ENCODE assay signal across 1 cellular context in the genomic region with DNA sequence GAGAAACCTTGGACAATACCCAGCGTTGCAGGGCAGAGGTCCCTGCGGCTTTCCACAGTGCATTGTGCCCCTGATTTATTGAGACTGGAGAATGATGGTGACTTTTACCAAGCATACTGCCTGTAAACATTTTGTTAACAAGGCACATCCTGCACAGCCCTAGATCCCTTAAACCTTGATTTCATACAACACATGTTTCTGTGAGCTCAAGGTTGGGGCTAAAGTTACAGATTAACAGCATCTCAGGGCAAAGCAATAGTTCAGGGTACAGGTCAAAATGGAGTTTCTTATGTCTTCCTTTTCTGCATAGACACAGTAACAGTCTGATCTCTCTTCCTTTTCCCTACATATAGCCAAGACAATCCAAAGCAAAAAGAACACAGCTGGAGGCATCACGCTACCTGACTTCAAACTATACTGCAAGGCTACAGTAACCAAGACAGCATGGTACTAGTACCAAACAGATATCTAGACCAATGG.
A peak's percentile ranks its signal among the peaks of the same experiment; 100 is the strongest.
TF ChIP-seq lines count a peak whose summit lies in the region.
"Not testable (repeated sequence)": the region's sequence is repeated elsewhere in the genome, so short reads cannot be mapped to it uniquely, and the experiment has no call there.

No MANE protein-coding gene starts in this region.

TF ChIP-seq in HepG2, 621 proteins besides CTCF, POLR2A, EP300 and RAD21 (continued from another document and continues in another):
- TF ChIP-seq, protein P1, sequence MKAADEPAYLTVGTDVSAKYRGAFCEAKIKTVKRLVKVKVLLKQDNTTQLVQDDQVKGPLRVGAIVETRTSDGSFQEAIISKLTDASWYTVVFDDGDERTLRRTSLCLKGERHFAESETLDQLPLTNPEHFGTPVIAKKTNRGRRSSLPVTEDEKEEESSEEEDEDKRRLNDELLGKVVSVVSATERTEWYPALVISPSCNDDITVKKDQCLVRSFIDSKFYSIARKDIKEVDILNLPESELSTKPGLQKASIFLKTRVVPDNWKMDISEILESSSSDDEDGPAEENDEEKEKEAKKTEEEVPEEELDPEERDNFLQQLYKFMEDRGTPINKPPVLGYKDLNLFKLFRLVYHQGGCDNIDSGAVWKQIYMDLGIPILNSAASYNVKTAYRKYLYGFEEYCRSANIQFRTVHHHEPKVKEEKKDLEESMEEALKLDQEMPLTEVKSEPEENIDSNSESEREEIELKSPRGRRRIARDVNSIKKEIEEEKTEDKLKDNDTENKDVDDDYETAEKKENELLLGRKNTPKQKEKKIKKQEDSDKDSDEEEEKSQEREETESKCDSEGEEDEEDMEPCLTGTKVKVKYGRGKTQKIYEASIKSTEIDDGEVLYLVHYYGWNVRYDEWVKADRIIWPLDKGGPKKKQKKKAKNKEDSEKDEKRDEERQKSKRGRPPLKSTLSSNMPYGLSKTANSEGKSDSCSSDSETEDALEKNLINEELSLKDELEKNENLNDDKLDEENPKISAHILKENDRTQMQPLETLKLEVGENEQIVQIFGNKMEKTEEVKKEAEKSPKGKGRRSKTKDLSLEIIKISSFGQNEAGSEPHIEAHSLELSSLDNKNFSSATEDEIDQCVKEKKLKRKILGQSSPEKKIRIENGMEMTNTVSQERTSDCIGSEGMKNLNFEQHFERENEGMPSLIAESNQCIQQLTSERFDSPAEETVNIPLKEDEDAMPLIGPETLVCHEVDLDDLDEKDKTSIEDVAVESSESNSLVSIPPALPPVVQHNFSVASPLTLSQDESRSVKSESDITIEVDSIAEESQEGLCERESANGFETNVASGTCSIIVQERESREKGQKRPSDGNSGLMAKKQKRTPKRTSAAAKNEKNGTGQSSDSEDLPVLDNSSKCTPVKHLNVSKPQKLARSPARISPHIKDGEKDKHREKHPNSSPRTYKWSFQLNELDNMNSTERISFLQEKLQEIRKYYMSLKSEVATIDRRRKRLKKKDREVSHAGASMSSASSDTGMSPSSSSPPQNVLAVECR (CRISPR knock-in tag; IDR thresholded peaks at IDR 0.05; ENCODE audit: borderline replicate concordance), result 0 out of 2 replicates have a peak, but pooled peaks have one; percentile 31
- 0 out of 2 replicates have a peak, but pooled peaks have one; percentile 22 for TF ChIP-seq ATF5 (CRISPR knock-in tag; IDR thresholded peaks at IDR 0.05; ENCODE audit: low read depth)
- TF ChIP-seq ZFX (CRISPR knock-in tag; IDR thresholded peaks at IDR 0.05; ENCODE audit: low read depth), result 0 out of 2 replicates have a peak, but pooled peaks have one; percentile 31
- 0 out of 2 replicates have a peak, but pooled peaks have one; percentile 23 for TF ChIP-seq HOXA3 (CRISPR knock-in tag; IDR thresholded peaks at IDR 0.05)
- TF ChIP-seq GABPB1 (CRISPR knock-in tag; IDR thresholded peaks at IDR 0.05), result peak; percentile 22; the same call in 1 of the 2 replicates
- TF ChIP-seq HOMEZ (CRISPR knock-in tag; IDR thresholded peaks at IDR 0.05; ENCODE audit: low read depth), result peak; percentile 76; the same call in 1 of the 2 replicates
- TF ChIP-seq, protein P2, sequence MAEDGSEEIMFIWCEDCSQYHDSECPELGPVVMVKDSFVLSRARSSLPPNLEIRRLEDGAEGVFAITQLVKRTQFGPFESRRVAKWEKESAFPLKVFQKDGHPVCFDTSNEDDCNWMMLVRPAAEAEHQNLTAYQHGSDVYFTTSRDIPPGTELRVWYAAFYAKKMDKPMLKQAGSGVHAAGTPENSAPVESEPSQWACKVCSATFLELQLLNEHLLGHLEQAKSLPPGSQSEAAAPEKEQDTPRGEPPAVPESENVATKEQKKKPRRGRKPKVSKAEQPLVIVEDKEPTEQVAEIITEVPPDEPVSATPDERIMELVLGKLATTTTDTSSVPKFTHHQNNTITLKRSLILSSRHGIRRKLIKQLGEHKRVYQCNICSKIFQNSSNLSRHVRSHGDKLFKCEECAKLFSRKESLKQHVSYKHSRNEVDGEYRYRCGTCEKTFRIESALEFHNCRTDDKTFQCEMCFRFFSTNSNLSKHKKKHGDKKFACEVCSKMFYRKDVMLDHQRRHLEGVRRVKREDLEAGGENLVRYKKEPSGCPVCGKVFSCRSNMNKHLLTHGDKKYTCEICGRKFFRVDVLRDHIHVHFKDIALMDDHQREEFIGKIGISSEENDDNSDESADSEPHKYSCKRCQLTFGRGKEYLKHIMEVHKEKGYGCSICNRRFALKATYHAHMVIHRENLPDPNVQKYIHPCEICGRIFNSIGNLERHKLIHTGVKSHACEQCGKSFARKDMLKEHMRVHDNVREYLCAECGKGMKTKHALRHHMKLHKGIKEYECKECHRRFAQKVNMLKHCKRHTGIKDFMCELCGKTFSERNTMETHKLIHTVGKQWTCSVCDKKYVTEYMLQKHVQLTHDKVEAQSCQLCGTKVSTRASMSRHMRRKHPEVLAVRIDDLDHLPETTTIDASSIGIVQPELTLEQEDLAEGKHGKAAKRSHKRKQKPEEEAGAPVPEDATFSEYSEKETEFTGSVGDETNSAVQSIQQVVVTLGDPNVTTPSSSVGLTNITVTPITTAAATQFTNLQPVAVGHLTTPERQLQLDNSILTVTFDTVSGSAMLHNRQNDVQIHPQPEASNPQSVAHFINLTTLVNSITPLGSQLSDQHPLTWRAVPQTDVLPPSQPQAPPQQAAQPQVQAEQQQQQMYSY (CRISPR knock-in tag; IDR thresholded peaks at IDR 0.05), result 0 out of 2 replicates have a peak, but pooled peaks have one; percentile 37
- TF ChIP-seq SPEN (CRISPR knock-in tag; IDR thresholded peaks at IDR 0.05; ENCODE audit: low read depth), result 0 out of 2 replicates have a peak, but pooled peaks have one; percentile 29
- 0 out of 2 replicates have a peak, but pooled peaks have one; percentile 33 for TF ChIP-seq FOXA3 (CRISPR knock-in tag; IDR thresholded peaks at IDR 0.05)
- TF ChIP-seq HOXA5 (CRISPR knock-in tag; IDR thresholded peaks at IDR 0.05), result 0 out of 2 replicates have a peak, but pooled peaks have one; percentile 49
- peak; percentile 66; the same call in 1 of the 2 replicates for TF ChIP-seq ZMYM3 (CRISPR knock-in tag; IDR thresholded peaks at IDR 0.05)
- peak; percentile 87 for TF ChIP-seq HNF4A (CRISPR knock-in tag; IDR thresholded peaks at IDR 0.05)
- peak; percentile 39; the same call in 1 of the 2 replicates for TF ChIP-seq CEBPG (CRISPR knock-in tag; IDR thresholded peaks at IDR 0.05)
- peak; percentile 34; the same call in 1 of the 2 replicates for TF ChIP-seq ETV5 (CRISPR knock-in tag; IDR thresholded peaks at IDR 0.05; ENCODE audit: borderline replicate concordance)
- peak; percentile 51; the same call in 1 of the 2 replicates for TF ChIP-seq ZNF331 (CRISPR knock-in tag; IDR thresholded peaks at IDR 0.05)
- TF ChIP-seq MIXL1 (CRISPR knock-in tag; IDR thresholded peaks at IDR 0.05), result peak; percentile 86
- TF ChIP-seq ZNF766 (CRISPR knock-in tag; IDR thresholded peaks at IDR 0.05; ENCODE audit: borderline replicate concordance), result 0 out of 2 replicates have a peak, but pooled peaks have one; percentile 43
- 0 out of 2 replicates have a peak, but pooled peaks have one; percentile 25 for TF ChIP-seq ARID2 (CRISPR knock-in tag; IDR thresholded peaks at IDR 0.05; ENCODE audit: borderline replicate concordance)
- TF ChIP-seq, protein P3, sequence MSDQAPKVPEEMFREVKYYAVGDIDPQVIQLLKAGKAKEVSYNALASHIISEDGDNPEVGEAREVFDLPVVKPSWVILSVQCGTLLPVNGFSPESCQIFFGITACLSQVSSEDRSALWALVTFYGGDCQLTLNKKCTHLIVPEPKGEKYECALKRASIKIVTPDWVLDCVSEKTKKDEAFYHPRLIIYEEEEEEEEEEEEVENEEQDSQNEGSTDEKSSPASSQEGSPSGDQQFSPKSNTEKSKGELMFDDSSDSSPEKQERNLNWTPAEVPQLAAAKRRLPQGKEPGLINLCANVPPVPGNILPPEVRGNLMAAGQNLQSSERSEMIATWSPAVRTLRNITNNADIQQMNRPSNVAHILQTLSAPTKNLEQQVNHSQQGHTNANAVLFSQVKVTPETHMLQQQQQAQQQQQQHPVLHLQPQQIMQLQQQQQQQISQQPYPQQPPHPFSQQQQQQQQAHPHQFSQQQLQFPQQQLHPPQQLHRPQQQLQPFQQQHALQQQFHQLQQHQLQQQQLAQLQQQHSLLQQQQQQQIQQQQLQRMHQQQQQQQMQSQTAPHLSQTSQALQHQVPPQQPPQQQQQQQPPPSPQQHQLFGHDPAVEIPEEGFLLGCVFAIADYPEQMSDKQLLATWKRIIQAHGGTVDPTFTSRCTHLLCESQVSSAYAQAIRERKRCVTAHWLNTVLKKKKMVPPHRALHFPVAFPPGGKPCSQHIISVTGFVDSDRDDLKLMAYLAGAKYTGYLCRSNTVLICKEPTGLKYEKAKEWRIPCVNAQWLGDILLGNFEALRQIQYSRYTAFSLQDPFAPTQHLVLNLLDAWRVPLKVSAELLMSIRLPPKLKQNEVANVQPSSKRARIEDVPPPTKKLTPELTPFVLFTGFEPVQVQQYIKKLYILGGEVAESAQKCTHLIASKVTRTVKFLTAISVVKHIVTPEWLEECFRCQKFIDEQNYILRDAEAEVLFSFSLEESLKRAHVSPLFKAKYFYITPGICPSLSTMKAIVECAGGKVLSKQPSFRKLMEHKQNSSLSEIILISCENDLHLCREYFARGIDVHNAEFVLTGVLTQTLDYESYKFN (CRISPR knock-in tag; conservative IDR thresholded peaks at IDR 0.05), result peak; percentile 78
- peak; percentile 50; the same call in 1 of the 2 replicates for TF ChIP-seq JUN (CRISPR knock-in tag; IDR thresholded peaks at IDR 0.05)
- 0 out of 2 replicates have a peak, but pooled peaks have one; percentile 25 for TF ChIP-seq ZNF761 (CRISPR knock-in tag; conservative IDR thresholded peaks at IDR 0.05)
- peak; percentile 16; the same call in 1 of the 2 replicates for TF ChIP-seq TARDBP (CRISPR knock-in tag; IDR thresholded peaks at IDR 0.05)
- TF ChIP-seq NR2F6 (IDR thresholded peaks at IDR 0.05); MAZ (IDR thresholded peaks at IDR 0.05; ENCODE audit: borderline replicate concordance, low read depth, low read length): not testable (repeated sequence)
- TF ChIP-seq NR2F6 (CRISPR knock-in tag; IDR thresholded peaks at IDR 0.05), result peak; percentile 38; the same call in 1 of the 2 replicates
- peak; percentile 54; the same call in 1 of the 2 replicates for TF ChIP-seq KAT8 (CRISPR knock-in tag; IDR thresholded peaks at IDR 0.05)
- TF ChIP-seq THAP11 (CRISPR knock-in tag; IDR thresholded peaks at IDR 0.05), result 0 out of 2 replicates have a peak, but pooled peaks have one; percentile 20
- peak; percentile 83 for TF ChIP-seq GATAD2A (CRISPR knock-in tag; IDR thresholded peaks at IDR 0.05)
- TF ChIP-seq ZBTB25 (CRISPR knock-in tag; IDR thresholded peaks at IDR 0.05), result 0 out of 2 replicates have a peak, but pooled peaks have one; percentile 28
- 0 out of 2 replicates have a peak, but pooled peaks have one; percentile 65 for TF ChIP-seq XBP1 (CRISPR knock-in tag; IDR thresholded peaks at IDR 0.05)
- peak; percentile 50; the same call in 1 of the 2 replicates for TF ChIP-seq PITX1 (CRISPR knock-in tag; IDR thresholded peaks at IDR 0.05)
- TF ChIP-seq MAZ (CRISPR knock-in tag; IDR thresholded peaks at IDR 0.05; ENCODE audit: low read depth), result peak; percentile 38; the same call in 1 of the 2 replicates
- TF ChIP-seq IRF2 (CRISPR knock-in tag; IDR thresholded peaks at IDR 0.05), result peak; percentile 25; the same call in 1 of the 2 replicates
- TF ChIP-seq NR2F1 (CRISPR knock-in tag; IDR thresholded peaks at IDR 0.05), result 0 out of 4 replicates have a peak, but pooled peaks of 1 of the 2 experiments have one; percentile 6
- TF ChIP-seq ZNF569 (CRISPR knock-in tag; IDR thresholded peaks at IDR 0.05; ENCODE audit: borderline replicate concordance), result 0 out of 2 replicates have a peak, but pooled peaks have one; percentile 81
- peak; percentile 63; the same call in 1 of the 2 replicates for TF ChIP-seq FOXP4 (CRISPR knock-in tag; IDR thresholded peaks at IDR 0.05)
